Comparison of ENCODE assay signal across 9 cellular contexts in genomic region chr1:181117648-181118449, GRCh38. TPM values are rescaled to one million over a fixed set of nuclear protein-coding genes. Genes with fewer than 3 reads are reported as not detected.
DNase-seq lines count a peak whose midpoint lies in the region; ATAC-seq, FAIRE-seq and TF ChIP-seq lines count a peak whose summit lies in the region.
"Had no signal": no experiment of that assay in that cellular context is flagged by ENCODE, and none has a peak within 500 bp of the region (broad histone marks: within the 10 kb centered on the region; RNA-seq: fewer than 3 reads in every experiment).

No MANE protein-coding gene starts in this region.

- no peak overlapping the region for H3K9ac ChIP-seq in colonic mucosa (ENCODE audit: low read depth in 2 of 2, low read length in 2 of 2)

- no peak for TF ChIP-seq CTCF in colonic mucosa (IDR thresholded peaks at IDR 0.05)
- TF ChIP-seq CTCF in pancreas (IDR thresholded peaks at IDR 0.05), result no peak

- H3K27ac ChIP-seq in colonic mucosa (peak overlapping the region; percentile 20), pancreas (no peak overlapping the region)

- H3K4me3 ChIP-seq in colonic mucosa, result no peak overlapping the region
- H3K4me3 ChIP-seq in pancreas, result no peak overlapping the region
- no peak overlapping the region for H3K4me3 ChIP-seq in HAP-1

- in situ Hi-C loops in HAP-1 (cut with MboI; ENCODE audit: low sequenced_read_pairs), result no loop called here

- H3K36me3 ChIP-seq in colonic mucosa (no peaks in the 10 kb centered on the region), pancreas (no peaks in the 10 kb centered on the region), HAP-1 (replicated peaks) (no peaks in the 10 kb centered on the region)

- 57 to 59% methylated on average over 9 of the region's 9 CpGs for WGBS in pancreas, 2 donors

- H3K27me3 ChIP-seq in colonic mucosa, result no peaks in the 10 kb centered on the region
- H3K27me3 ChIP-seq in pancreas, result no peaks in the 10 kb centered on the region
- H3K27me3 ChIP-seq in HAP-1 (ENCODE audit: low read depth), result no peaks in the 10 kb centered on the region

- H3K9me3 ChIP-seq in colonic mucosa (no peaks in the 10 kb centered on the region), pancreas (no peaks in the 10 kb centered on the region), HAP-1 (no peaks in the 10 kb centered on the region)

- no peak for FAIRE-seq in pancreas (lab: Jason Lieb, UNC)
- FAIRE-seq: endometrium had no signal

- ATAC-seq in pancreas, result peak in 3 of 4 donors; percentile 51 to 58 (median 56)

- peak; percentile 87 for DNase-seq in EL
- DNase-seq in NCI-H146 treated with DMSO at 0.1 percent for 48 hours (lab: John Stamatoyannopoulos, UW; ENCODE audit: unreplicated experiment), result peak; percentile 94
- no peak for DNase-seq in colonic mucosa
- DNase-seq in pancreas, result no peak
- no peak for DNase-seq in stimulated activated naive CD4-positive, alpha-beta T cell (lab: John Stamatoyannopoulos, UW)
- DNase-seq in HAP-1 (ENCODE audit: low spot score in 2 of 2), result no peak
- no peak for DNase-seq in GM19240 (ENCODE audit: insufficient read length, low spot score)
- DNase-seq in cerebellar cortex (ENCODE audit: low spot score), result no peak

- H3K4me1 ChIP-seq in colonic mucosa (peaks cover 11% of the 10 kb centered on the region), pancreas (peaks cover 0 to 4% (median 3%) of the 10 kb centered on the region in 3 donors), HAP-1 (no peaks in the 10 kb centered on the region)

- intact Hi-C loops in colonic mucosa (cut with DNase I), result no loop called here
- intact Hi-C loops in pancreas (cut with DNase I), result no loop called here

RNA-seq across cellular contexts. Expression of gene IER5, which starts 29.3 kb away (rescaled TPM):
- total RNA-seq in colonic mucosa, result 10 to 100 TPM; 19.6 to 20.1 TPM
- total RNA-seq in pancreas, result 1 to 10 TPM; 2.6 to 6.8 (median 3.5) TPM
- polyA plus RNA-seq in pancreas, result 1 to 10 TPM; 2.3 to 2.8 TPM

Comparison
In these comparisons a context has a peak if more than half of its experiments do, and no peak if none do; other contexts are left out.
1. DNase-seq: peak in EL (single experiment) and NCI-H146 treated with DMSO at 0.1 percent for 48 hours (single experiment); none in colonic mucosa (single experiment), pancreas (0 of 6), stimulated activated naive CD4-positive, alpha-beta T cell (0 of 6), HAP-1 (0 of 2), GM19240 (single experiment) and cerebellar cortex (single experiment).